ENCODE assay signal across 8 cellular contexts in genomic region chr6:145929037-145929633, GRCh38. TPM values are rescaled to one million over a fixed set of nuclear protein-coding genes. Genes with fewer than 3 reads are reported as not detected.
DNase-seq lines count a peak whose midpoint lies in the region; ATAC-seq, FAIRE-seq and TF ChIP-seq lines count a peak whose summit lies in the region.

No MANE protein-coding gene starts in this region.

- H2AFZ ChIP-seq in astrocyte (ENCODE audit: low read depth, low read length): no peak overlapping the region

- H3K4me3 ChIP-seq in heart right ventricle: no peak overlapping the region
- H3K4me3 ChIP-seq in astrocyte (ENCODE audit: insufficient read depth, low read depth, low read length): no peak overlapping the region
- H3K4me3 ChIP-seq in kidney (ENCODE audit: low read length in 2 of 2): no peak overlapping the region

- no peak overlapping the region for H3K4me2 ChIP-seq in astrocyte (ENCODE audit: low read length)

- no peaks in the 10 kb centered on the region for H4K20me1 ChIP-seq in astrocyte (ENCODE audit: insufficient read depth, low read length)

- no peaks in the 10 kb centered on the region for H3K36me3 Mint-ChIP-seq in astrocyte (ENCODE audit: low read depth, unreplicated experiment)

- no peaks in the 10 kb centered on the region for H3K9me3 Mint-ChIP-seq in astrocyte (ENCODE audit: unreplicated experiment)

- H3K4me1 ChIP-seq in heart right ventricle (no peaks in the 10 kb centered on the region), astrocyte (ENCODE audit: insufficient read depth, low read length) (no peaks in the 10 kb centered on the region), kidney (ENCODE audit: control insufficient read depth in 1 of 2, insufficient read depth in 1 of 2, low read depth in 1 of 2, low read length in 2 of 2) (no peaks in the 10 kb centered on the region)

- no peaks in the 10 kb centered on the region for H3K4me1 Mint-ChIP-seq in astrocyte (ENCODE audit: low read depth, unreplicated experiment)

- 35 to 38% methylated on average over 4 of the region's 4 CpGs for WGBS in heart right ventricle, 2 donors

- TF ChIP-seq CTCF in heart right ventricle (IDR thresholded peaks at IDR 0.05) (peak; percentile 30 to 78 (median 69)), astrocyte (IDR thresholded peaks at IDR 0.05; ENCODE audit: insufficient read depth, low read depth, low read length) (peak; percentile 65), kidney (IDR thresholded peaks at IDR 0.05; ENCODE audit: borderline replicate concordance, extremely low read depth, insufficient read depth) (peak; percentile 48)

- peak; percentile 60 for FAIRE-seq in astrocyte (lab: Jason Lieb, UNC)
- FAIRE-seq in kidney (lab: Jason Lieb, UNC): peak; percentile 95

- no peaks in the 10 kb centered on the region for H3K27me3 Mint-ChIP-seq in astrocyte (ENCODE audit: low read depth, unreplicated experiment)

- H3K79me2 ChIP-seq in astrocyte (ENCODE audit: insufficient read depth, low read length): no peaks in the 10 kb centered on the region

- DNase-seq in heart right ventricle: no peak
- no peak for DNase-seq in left cardiac atrium
- DNase-seq in NCI-H1417 treated with DMSO at 0.1 percent for 48 hours (lab: John Stamatoyannopoulos, UW): peak; percentile 6
- DNase-seq in astrocyte (ENCODE audit: low read depth): peak; percentile 25
- DNase-seq in kidney: no peak
- no peak for DNase-seq in stimulated activated CD4-positive, alpha-beta T cell treated with anti-CD3 and anti-CD28 coated beads, Interleukin-4, amount 100 ng/mL, for 24 hours

- H3K4me3 Mint-ChIP-seq in astrocyte (ENCODE audit: unreplicated experiment): no peak overlapping the region

- H3K9me3 ChIP-seq in heart right ventricle (no peaks in the 10 kb centered on the region), astrocyte (ENCODE audit: insufficient read depth, low read depth, low read length) (no peaks in the 10 kb centered on the region), kidney (ENCODE audit: control insufficient read depth in 1 of 2, low read length in 2 of 2) (no peaks in the 10 kb centered on the region)

- H3K27ac ChIP-seq in heart right ventricle: no peak overlapping the region
- H3K27ac ChIP-seq in astrocyte (ENCODE audit: low read depth, low read length): no peak overlapping the region
- H3K27ac ChIP-seq in kidney (ENCODE audit: low read depth in 2 of 2, low read length in 2 of 2): no peak overlapping the region

- no peak overlapping the region for H3K27ac Mint-ChIP-seq in astrocyte (ENCODE audit: unreplicated experiment)

- H3K9ac ChIP-seq in astrocyte (ENCODE audit: low read length): no peak overlapping the region
- H3K9ac ChIP-seq in kidney (ENCODE audit: low read length in 2 of 2): no peak overlapping the region

- intact Hi-C loops in heart right ventricle (cut with DNase I) (loop anchor here in 5 of 10 donors (2.0 to 10.0 kb wide), 3 partner anchors 772 to 776 kb away; no protein-coding TSS in a partner anchor), left cardiac atrium (cut with DNase I) (loop anchor here in 1 of 2 donors (10.0 kb wide), 1 partner anchor 766 kb away; no protein-coding TSS in a partner anchor), kidney (cut with DNase I) (no loop called here)

- H3K27me3 ChIP-seq in heart right ventricle: no peaks in the 10 kb centered on the region
- H3K27me3 ChIP-seq in astrocyte (ENCODE audit: insufficient read depth, low read length): no peaks in the 10 kb centered on the region

- ATAC-seq in heart right ventricle (no peak), left cardiac atrium (no peak), GM21529 (IDR thresholded peaks at IDR 0.05; ENCODE audit: unreplicated experiment) (no peak)
- ATAC-seq in activated CD4-positive, CD25-positive, alpha-beta regulatory T cell treated with anti-CD3 and anti-CD28 coated beads, Interleukin-2, amount 50 U/mL, for 24 hours: no peak

- H3K36me3 ChIP-seq in heart right ventricle (peaks cover 0 to 96% (median 36%) of the 10 kb centered on the region in 9 donors), astrocyte (ENCODE audit: insufficient read depth, low read length) (peaks cover 12% of the 10 kb centered on the region), kidney (ENCODE audit: control insufficient read depth in 1 of 2, insufficient read depth in 2 of 2, low read length in 2 of 2) (peaks cover 9 to 34% of the 10 kb centered on the region in 2 donors)

RNA-seq across cellular contexts. Expression of gene SHPRH, which starts 35.0 kb away (rescaled TPM):
- total RNA-seq in heart right ventricle (10 to 100 TPM in 4 of 10 donors, 1 to 10 TPM in 6; 9.1 to 12.1 (median 9.5) TPM), left cardiac atrium (10 to 100 TPM; 10.7 to 12.7 TPM), astrocyte (10.2 and 10.8 TPM in 2 replicates), kidney (20.8 TPM)
- polyA plus RNA-seq in heart right ventricle (1 to 10 TPM; 1.9 to 8.8 TPM), kidney (ENCODE audit: insufficient read depth, low read depth, low replicate concordance) (3.3 TPM)

Comparison
In these comparisons a context has a peak if more than half of its experiments do, and no peak if none do; other contexts are left out.
1. DNase-seq: peak in NCI-H1417 treated with DMSO at 0.1 percent for 48 hours (single experiment) and astrocyte (single experiment); none in heart right ventricle (0 of 2), left cardiac atrium (single experiment), kidney (single experiment) and stimulated activated CD4-positive, alpha-beta T cell treated with anti-CD3 and anti-CD28 coated beads, Interleukin-4, amount 100 ng/mL, for 24 hours (single experiment).
2. Peak in every context shown above with its lines, with median percentiles within 50 percentile points of each other: CTCF ChIP-seq.